In genomic region chr1:150065184-150065871, GRCh38 we compare ENCODE assay signal across 11 cellular contexts. TPM values are rescaled to one million over a fixed set of nuclear protein-coding genes. Genes with fewer than 3 reads are reported as not detected.
DNase-seq lines count a peak whose midpoint lies in the region; TF ChIP-seq lines count a peak whose summit lies in the region.
"Had no signal": no experiment of that assay in that cellular context is flagged by ENCODE, and none has a peak within 500 bp of the region (broad histone marks: within the 10 kb centered on the region; RNA-seq: fewer than 3 reads in every experiment).

No MANE protein-coding gene starts in this region.

- H3K9ac ChIP-seq in GM23248 = peak overlapping the region; percentile 92
- H3K9ac ChIP-seq in adipocyte (ENCODE audit: low read length) = peak overlapping the region; percentile 95

- H3K27ac ChIP-seq in ACC112 (ENCODE audit: low read depth, low read length) = peak overlapping the region; percentile 88
- H3K27ac ChIP-seq in GM23248 = peak overlapping the region; percentile 94
- H3K27ac ChIP-seq in mesodermal cell (ENCODE audit: low read depth, low read length, severe bottlenecking) = peak overlapping the region; percentile 98

- no peaks in the 10 kb centered on the region for H3K27me3 Mint-ChIP-seq in endothelial cell (ENCODE audit: unreplicated experiment)
- H3K27me3 Mint-ChIP-seq: naive thymus-derived CD8-positive, alpha-beta T cell had no signal

- H3F3A ChIP-seq in GM23248 (ENCODE audit: insufficient read depth) = peaks cover 25% of the 10 kb centered on the region

- H3K36me3 Mint-ChIP-seq in endothelial cell (ENCODE audit: low read depth, unreplicated experiment) = peaks cover 6% of the 10 kb centered on the region

- H3K79me2 ChIP-seq in ACC112 (ENCODE audit: control insufficient read depth, insufficient read depth, low read length, unreplicated experiment) = peaks cover 22% of the 10 kb centered on the region
- peaks cover 36% of the 10 kb centered on the region for H3K79me2 ChIP-seq in GM23248 (ENCODE audit: insufficient read depth)

- no peaks in the 10 kb centered on the region for H3K27me3 ChIP-seq in ACC112 (ENCODE audit: insufficient read depth, low read length)
- H3K27me3 ChIP-seq in GM23248 (replicated peaks; ENCODE audit: insufficient read depth) = no peaks in the 10 kb centered on the region
- H3K27me3 ChIP-seq in adipocyte (replicated peaks; ENCODE audit: control insufficient read depth, insufficient read depth, low read length) = no peaks in the 10 kb centered on the region

- peak; percentile 79 for DNase-seq in GM23248
- peak; percentile 68 for DNase-seq in adipocyte (ENCODE audit: low read depth)
- DNase-seq in COLO668 (lab: John Stamatoyannopoulos, UW; ENCODE audit: unreplicated experiment) = no peak
- DNase-seq in NCI-H187 (lab: John Stamatoyannopoulos, UW) = no peak
- DNase-seq in endothelial cell (ENCODE audit: low spot score) = no peak
- DNase-seq in activated CD4-positive, alpha-beta T cell treated with anti-CD3 and anti-CD28 coated beads, Interleukin-2, amount 50 U/mL, for 48 hours = no peak
- DNase-seq: naive thymus-derived CD8-positive, alpha-beta T cell; T-helper 9 cell had no signal

- no peaks in the 10 kb centered on the region for H3K9me3 Mint-ChIP-seq in endothelial cell (ENCODE audit: unreplicated experiment)
- H3K9me3 Mint-ChIP-seq: dendritic cell treated with granulocyte-macrophage colony-stimulating factor and Interleukin-4, amounts not matched to agents 40 ng/mL and 50 ng/mL, for 4 days; naive thymus-derived CD8-positive, alpha-beta T cell had no signal

- peaks cover 19% of the 10 kb centered on the region for H3K4me1 Mint-ChIP-seq in endothelial cell (ENCODE audit: unreplicated experiment)

- H2AFZ ChIP-seq in ACC112 (ENCODE audit: low read length, unreplicated experiment) = peak overlapping the region; percentile 4
- H2AFZ ChIP-seq in GM23248 = no peak overlapping the region

- H3K4me3 Mint-ChIP-seq in endothelial cell (ENCODE audit: unreplicated experiment) = no peak overlapping the region
- H3K4me3 Mint-ChIP-seq: dendritic cell treated with granulocyte-macrophage colony-stimulating factor and Interleukin-4, amounts not matched to agents 40 ng/mL and 50 ng/mL, for 4 days had no signal

- H3K4me3 ChIP-seq in ACC112 (ENCODE audit: low read depth, low read length) (peak overlapping the region; percentile 85), GM23248 (peak overlapping the region; percentile 88), adipocyte (ENCODE audit: low read length) (peak overlapping the region; percentile 95), mesodermal cell (ENCODE audit: extremely low read depth, insufficient read depth, low read length, poor library complexity, severe bottlenecking) (no peak overlapping the region)

- H3K4me1 ChIP-seq in ACC112 (ENCODE audit: control insufficient read depth, insufficient read depth, low read length, unreplicated experiment) = peaks cover 25% of the 10 kb centered on the region
- peaks cover 38% of the 10 kb centered on the region for H3K4me1 ChIP-seq in GM23248 (ENCODE audit: insufficient read depth)
- peaks cover 37% of the 10 kb centered on the region for H3K4me1 ChIP-seq in adipocyte (ENCODE audit: control insufficient read depth, insufficient read depth, low read length)
- peaks cover 8% of the 10 kb centered on the region for H3K4me1 ChIP-seq in mesodermal cell (ENCODE audit: control insufficient read depth, insufficient read depth, low read length, poor library complexity, severe bottlenecking)

- H3K9me2 ChIP-seq in GM23248 (ENCODE audit: insufficient read depth) = no peaks in the 10 kb centered on the region

- in situ Hi-C loops in GM23248 (cut with MboI) = no loop called here

- no peak overlapping the region for H3K27ac Mint-ChIP-seq in endothelial cell (ENCODE audit: unreplicated experiment)

- H3K9me3 ChIP-seq in GM23248 (ENCODE audit: low read depth) (no peaks in the 10 kb centered on the region), adipocyte (ENCODE audit: control insufficient read depth, low read length) (no peaks in the 10 kb centered on the region), mesodermal cell (ENCODE audit: control insufficient read depth, low read length) (no peaks in the 10 kb centered on the region)

- TF ChIP-seq CTCF in endothelial cell (IDR thresholded peaks at IDR 0.05; ENCODE audit: unreplicated experiment) = no peak

- H4K20me1 ChIP-seq in GM23248 (ENCODE audit: insufficient read depth) = no peaks in the 10 kb centered on the region

- peak overlapping the region; percentile 98 for H3K4me2 ChIP-seq in GM23248 (ENCODE audit: unreplicated experiment)

- 86 to 89% methylated on average over 5 of the region's 5 CpGs for WGBS in GM23248 (ENCODE audit: low coverage in 1 of 2, low lambda C conversion rate in 2 of 2, missing lambda C conversion rate in 2 of 2), 2 experiments
- 80 to 91% methylated on average over 3 to 4 of the region's 5 CpGs for WGBS in mesodermal cell (ENCODE audit: insufficient coverage in 2 of 2), 2 experiments

- H3K36me3 ChIP-seq in ACC112 (ENCODE audit: insufficient read depth, low read length) (no peaks in the 10 kb centered on the region), GM23248 (ENCODE audit: low read depth) (0 out of 2 replicates have a peak, but pooled peaks cover 4% of the 10 kb centered on the region), adipocyte (ENCODE audit: control insufficient read depth, insufficient read depth, low read length, severe bottlenecking) (peaks cover 5% of the 10 kb centered on the region), mesodermal cell (ENCODE audit: control insufficient read depth, insufficient read depth, low read length) (peaks cover 13% of the 10 kb centered on the region)

RNA-seq across cellular contexts. Expression of gene VPS45, which starts 2.2 kb away (rescaled TPM):
- total RNA-seq in GM23248 (2014; rRNA removed; shearing (Covaris generic)) = 42.0 and 49.2 TPM in 2 replicates
- 38.9 and 41.7 TPM in 2 replicates for polyA plus RNA-seq in GM23248 (2016; fragmentation: Nextera tagmentation; extraction: Ambion mirVana)
- polyA plus RNA-seq in mesodermal cell (2013, experiment 1 of 2) = 32.3 TPM
- polyA plus RNA-seq in mesodermal cell (2013, experiment 2 of 2) = 33.1 TPM
- 32.5 TPM for total RNA-seq in endothelial cell (ENCODE audit: unreplicated experiment)

RNA-seq across cellular contexts. Expression of gene OTUD7B, which starts 54.8 kb away (rescaled TPM):
- 20.1 and 20.2 TPM in 2 replicates for total RNA-seq in GM23248 (2014; rRNA removed; shearing (Covaris generic))
- 3.1 and 3.5 TPM in 2 replicates for polyA plus RNA-seq in GM23248 (2016; fragmentation: Nextera tagmentation; extraction: Ambion mirVana)
- 10.2 TPM for polyA plus RNA-seq in mesodermal cell (2013, experiment 1 of 2)
- polyA plus RNA-seq in mesodermal cell (2013, experiment 2 of 2) = 8.9 TPM
- total RNA-seq in endothelial cell (ENCODE audit: unreplicated experiment) = 20.4 TPM

Comparison
In these comparisons a context has a peak if more than half of its experiments do, and no peak if none do; other contexts are left out.
1. DNase-seq: peak in GM23248 (single experiment) and adipocyte (single experiment); none in COLO668 (single experiment), NCI-H187 (0 of 2), endothelial cell (single experiment) and activated CD4-positive, alpha-beta T cell treated with anti-CD3 and anti-CD28 coated beads, Interleukin-2, amount 50 U/mL, for 48 hours (0 of 2).
2. Peak in every context shown above with its lines, with median percentiles within 50 percentile points of each other: H3K27ac ChIP-seq.